13 cellular contexts compared by ENCODE assay signal in the genomic region with DNA sequence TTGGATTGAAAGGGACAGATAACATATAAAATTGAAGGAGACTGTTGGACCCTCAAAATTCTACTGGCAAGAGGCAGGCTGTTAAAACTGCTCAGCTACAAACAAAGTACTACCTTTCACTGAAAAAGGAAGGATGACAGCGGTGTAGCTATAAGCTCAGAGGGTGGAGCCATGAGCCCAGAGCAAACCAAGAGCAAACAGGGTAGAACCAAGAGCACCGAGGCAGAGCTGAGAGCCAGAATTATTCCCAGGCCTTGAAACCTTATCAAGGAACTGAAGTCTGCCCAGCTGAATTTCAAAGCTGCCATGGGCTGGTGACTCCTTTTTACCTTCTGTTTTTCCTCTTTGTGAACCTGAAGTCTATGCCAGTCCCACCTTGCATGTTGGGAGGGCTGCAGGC.
DNase-seq lines count a peak whose midpoint lies in the region; ATAC-seq and TF ChIP-seq lines count a peak whose summit lies in the region.
"Had no signal": no experiment of that assay in that cellular context is flagged by ENCODE, and none has a peak within 500 bp of the region (broad histone marks: within the 10 kb centered on the region; RNA-seq: fewer than 3 reads in every experiment).

No MANE protein-coding gene starts in this region.

- H3K4me1 ChIP-seq in cardiac muscle cell (ENCODE audit: low read depth) (peaks cover 15% of the 10 kb centered on the region), gastrocnemius medialis (peaks cover 54 to 67% of the 10 kb centered on the region in 2 donors)

- DNase-seq in HFFc6 (no peak), SK-N-MC (ENCODE audit: low read depth, low spot score) (no peak), cardiac muscle cell (ENCODE audit: low read depth in 1 of 2, low spot score in 1 of 2) (peak; percentile 8 to 12), gastrocnemius medialis (no peak), DMS79 treated with DMSO at 0.1 percent for 48 hours (lab: John Stamatoyannopoulos, UW) (no peak), NCI-H1105 treated with DMSO at 0.1 percent for 48 hours (lab: John Stamatoyannopoulos, UW) (no peak), GM13977 (ENCODE audit: low spot score) (no peak)
- no peak for DNase-seq in NK-92 treated with Interleukin-12 subunit alpha and Interleukin-12 subunit beta, amount 100 ng/mL, for 24 hours (lab: John Stamatoyannopoulos, UW)
- DNase-seq: activated CD4-positive, alpha-beta T cell treated with anti-CD3 and anti-CD28 coated beads, Interleukin-2, amount 50 U/mL, for 48 hours; aorta; H7; NCI-H1436 treated with DMSO at 0.1 percent for 48 hours had no signal

- peaks cover 1% of the 10 kb centered on the region; the same call in 1 of the 2 replicates for H3K27me3 Mint-ChIP-seq in HFFc6 (ENCODE audit: insufficient read depth)

- H3K27ac ChIP-seq in SK-N-MC (peak overlapping the region; percentile 98), cardiac muscle cell (peak overlapping the region; percentile 1), gastrocnemius medialis (peak overlapping the region; percentile 77 to 95 (median 92))
- H3K27ac ChIP-seq: tibial artery had no signal

- no peaks in the 10 kb centered on the region for H3K9me3 Mint-ChIP-seq in HFFc6

- H3K4me3 ChIP-seq in SK-N-MC (peak overlapping the region; percentile 59), cardiac muscle cell (no peak overlapping the region), gastrocnemius medialis (no peak overlapping the region)
- H3K4me3 ChIP-seq: tibial artery had no signal

- no peaks in the 10 kb centered on the region for H3K36me3 ChIP-seq in SK-N-MC (ENCODE audit: insufficient read depth, low read length)
- H3K36me3 ChIP-seq in cardiac muscle cell: peaks cover 14% of the 10 kb centered on the region
- H3K36me3 ChIP-seq in gastrocnemius medialis: no peaks in the 10 kb centered on the region

- peaks cover 62% of the 10 kb centered on the region for H3K4me1 Mint-ChIP-seq in HFFc6 (ENCODE audit: low read depth)

- H3K9ac ChIP-seq in SK-N-MC (ENCODE audit: insufficient read length): peak overlapping the region; percentile 64

- H3K27ac Mint-ChIP-seq in HFFc6: peak overlapping the region; percentile 88

- peaks cover 28% of the 10 kb centered on the region for H3K36me3 Mint-ChIP-seq in HFFc6 (ENCODE audit: low read depth)

- TF ChIP-seq CTCF in HFFc6 (IDR thresholded peaks at IDR 0.05): no peak
- no peak for TF ChIP-seq CTCF in cardiac muscle cell (IDR thresholded peaks at IDR 0.05; ENCODE audit: low read depth, low read length)
- TF ChIP-seq CTCF in gastrocnemius medialis (IDR thresholded peaks at IDR 0.05 in 4 of 5, conservative IDR thresholded peaks at IDR 0.05 in 1 of 5): no peak
- no peak for TF ChIP-seq CTCF in GM13977 (IDR thresholded peaks at IDR 0.05; ENCODE audit: extremely low read depth, insufficient read depth, missing control alignments)

- H3K9me3 ChIP-seq in SK-N-MC (ENCODE audit: low read depth, low read length) (no peaks in the 10 kb centered on the region), cardiac muscle cell (ENCODE audit: low read depth) (no peaks in the 10 kb centered on the region), gastrocnemius medialis (no peaks in the 10 kb centered on the region)
- H3K9me3 ChIP-seq: tibial artery had no signal

- no peak for ATAC-seq in gastrocnemius medialis

- H3K4me3 Mint-ChIP-seq in HFFc6: peak overlapping the region; percentile 2

- TF ChIP-seq POLR2A in gastrocnemius medialis (IDR thresholded peaks at IDR 0.05): no peak

- intact Hi-C loops in gastrocnemius medialis (cut with DNase I; ENCODE audit: low total_unique reads): no loop called here

- in situ Hi-C loops in gastrocnemius medialis (cut with MboI; ENCODE audit: low sequenced_read_pairs in 4 of 4) (loop anchor here in 2 of 4 donors (5.0 to 25.0 kb wide), 4 partner anchors 96 to 259 kb away; partner anchors contain the start of gene OXT (in 1 of the 2)), GM13977 (cut with MboI; ENCODE audit: low pct_unique_long_range_greater_than_20kb, low sequenced_read_pairs, unreplicated experiment) (no loop called here)

- no peaks in the 10 kb centered on the region for H3K27me3 ChIP-seq in cardiac muscle cell
- H3K27me3 ChIP-seq in gastrocnemius medialis: no peaks in the 10 kb centered on the region
- H3K27me3 ChIP-seq: tibial artery had no signal

Comparison
In these comparisons a context has a peak if more than half of its experiments do, and no peak if none do; other contexts are left out.
1. DNase-seq: peak in cardiac muscle cell (2 of 2); none in HFFc6 (single experiment), SK-N-MC (single experiment), gastrocnemius medialis (0 of 2), DMS79 treated with DMSO at 0.1 percent for 48 hours (single experiment), NCI-H1105 treated with DMSO at 0.1 percent for 48 hours (single experiment), GM13977 (single experiment) and NK-92 treated with Interleukin-12 subunit alpha and Interleukin-12 subunit beta, amount 100 ng/mL, for 24 hours (single experiment).
2. H3K27ac ChIP-seq: peak in every context shown above with its lines; median percentile 98 in SK-N-MC; 92 in gastrocnemius medialis; 1 in cardiac muscle cell.